In the genomic region with DNA sequence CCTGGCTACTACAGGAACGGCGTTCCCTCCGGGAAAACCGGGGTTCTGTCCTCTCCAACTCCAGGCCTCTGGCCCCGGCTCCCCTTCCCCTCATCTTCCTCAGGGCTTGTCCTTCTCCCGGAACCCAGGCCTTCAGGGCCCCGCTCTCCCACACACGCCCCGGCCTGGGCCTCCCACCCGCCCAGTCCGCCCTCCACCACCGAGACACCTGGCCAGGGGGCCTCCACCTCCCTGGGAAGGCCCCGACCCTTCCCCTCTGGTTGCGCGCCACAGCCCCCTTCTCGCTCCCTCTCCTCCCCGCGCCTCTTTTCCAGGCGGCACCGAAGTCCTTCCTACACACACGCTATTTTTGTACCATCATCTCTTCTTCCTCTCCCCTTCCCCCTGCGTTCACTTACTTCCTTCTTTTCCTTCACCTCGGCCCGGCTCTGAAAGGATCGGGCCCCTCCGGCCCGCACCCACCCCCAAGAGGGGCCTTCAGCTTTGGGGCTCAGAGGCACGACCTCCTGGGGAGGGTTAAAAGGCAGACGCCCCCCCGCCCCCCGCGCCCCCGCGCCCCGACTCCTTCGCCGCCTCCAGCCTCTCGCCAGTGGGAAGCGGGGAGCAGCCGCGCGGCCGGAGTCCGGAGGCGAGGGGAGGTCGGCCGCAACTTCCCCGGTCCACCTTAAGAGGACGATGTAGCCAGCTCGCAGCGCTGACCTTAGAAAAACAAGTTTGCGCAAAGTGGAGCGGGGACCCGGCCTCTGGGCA, we compare ENCODE assay signal across 7 cellular contexts. TPM values are rescaled to one million over a fixed set of nuclear protein-coding genes. Genes with fewer than 3 reads are reported as not detected.
A peak's percentile ranks its signal among the peaks of the same experiment; 100 is the strongest.
DNase-seq lines count a peak whose midpoint lies in the region; ATAC-seq, FAIRE-seq and TF ChIP-seq lines count a peak whose summit lies in the region.

No MANE protein-coding gene starts in this region.

- H3K27ac ChIP-seq in GM12878 (ENCODE audit: control insufficient read depth, insufficient read depth) = no peak overlapping the region
- peak overlapping the region; percentile 84 to 98 for H3K27ac ChIP-seq in left lung
- peak overlapping the region; percentile 83 for H3K27ac ChIP-seq in substantia nigra (ENCODE audit: low read depth, low read length, poor library complexity, severe bottlenecking)

- intact Hi-C loops in GM12878 (cut with micrococcal nuclease; ENCODE audit: unreplicated experiment) = no loop called here
- intact Hi-C loops in left lung (cut with DNase I) = no loop called here
- intact Hi-C loops in activated CD4-positive, alpha-beta memory T cell treated with anti-CD3 and anti-CD28 coated beads for 36 hours (cut with micrococcal nuclease) = loop anchor here (10.0 kb wide), 1 partner anchor 89 kb away; no protein-coding TSS in a partner anchor

- FAIRE-seq in GM12878 (lab: Jason Lieb, UNC) = no peak

- BruUV-seq in GM12878 (replicated peaks; lab: Mats Ljungman, UMichigan) = no TSS peak

- H3K27ac Mint-ChIP-seq in activated CD4-positive, alpha-beta memory T cell treated with anti-CD3 and anti-CD28 coated beads for 36 hours = no peak overlapping the region

- no peaks in the 10 kb centered on the region for H3K27me3 ChIP-seq in GM12878 (replicated peaks in 1 of 2; ENCODE audit: control insufficient read depth in 2 of 2, insufficient read depth in 2 of 2, low read length in 1 of 2)
- H3K27me3 ChIP-seq in left lung = peaks cover 17 to 93% of the 10 kb centered on the region in 2 donors

- H3K4me1 Mint-ChIP-seq in activated CD4-positive, alpha-beta memory T cell treated with anti-CD3 and anti-CD28 coated beads for 36 hours (ENCODE audit: low read depth) = no peaks in the 10 kb centered on the region

- in situ Hi-C loops in GM12878 (cut with MboI) = no loop called here

- DNase-seq in LNCaP clone FGC (ENCODE audit: low read depth) (no peak), GM12878 (ENCODE audit: low read depth, low spot score) (no peak), left lung (peak; percentile 74 to 95), substantia nigra (lab: John Stamatoyannopoulos, UW) (peak in 22 of 49 donors; percentile 32 to 74 (median 52)), cerebellar nuclear complex (lab: John Stamatoyannopoulos, UW) (no peak)
- DNase-seq in activated CD4-positive, alpha-beta memory T cell treated with anti-CD3 and anti-CD28 coated beads for 36 hours = no peak

- CTCF ChIA-PET in GM12878 (lab: Yijun Ruan, JAX) = no interaction called here
- CTCF ChIA-PET in activated CD4-positive, alpha-beta memory T cell treated with anti-CD3 and anti-CD28 coated beads for 36 hours (lab: Charles Lee) = no interaction called here

- SMC1A ChIA-PET in GM12878 (lab: Charles Lee; ENCODE audit: uncharacterized antibody, unreplicated experiment) = no interaction called here

- H3K4me3 ChIP-seq in LNCaP clone FGC (ENCODE audit: low read depth, low read length) = 0 out of 2 replicates have a peak overlapping the region, but pooled peaks have one; percentile 28
- H3K4me3 ChIP-seq in GM12878 = peak overlapping the region; percentile 68
- H3K4me3 ChIP-seq in left lung = peak overlapping the region; percentile 36 to 62

- RAD21 ChIA-PET in GM12878 (lab: Charles Lee; ENCODE audit: unreplicated experiment) = no interaction called here

- ATAC-seq in GM12878 = no peak
- peak; percentile 48 for ATAC-seq in left lung
- ATAC-seq in HG02973 (IDR thresholded peaks at IDR 0.05; ENCODE audit: unreplicated experiment) = no peak

- TF ChIP-seq POLR2A in GM12878 (IDR thresholded peaks at IDR 0.05; ENCODE audit: low read depth, low read length) = no peak

- peak overlapping the region; percentile 40; the same call in 1 of the 2 replicates for H3K9ac ChIP-seq in GM12878 (ENCODE audit: control insufficient read depth, insufficient read depth, low read length)

- H3K4me3 Mint-ChIP-seq in activated CD4-positive, alpha-beta memory T cell treated with anti-CD3 and anti-CD28 coated beads for 36 hours = no peak overlapping the region

- H3K9me3 ChIP-seq in GM12878 (replicated peaks; ENCODE audit: control insufficient read depth, insufficient read depth, low read length) (no peaks in the 10 kb centered on the region), left lung (no peaks in the 10 kb centered on the region)

- peak overlapping the region; percentile 66 for H2AFZ ChIP-seq in GM12878 (ENCODE audit: control insufficient read depth, low read depth, low read length)

- no peak for TF ChIP-seq CTCF in LNCaP clone FGC (IDR thresholded peaks at IDR 0.05; ENCODE audit: control insufficient read depth, extremely low read depth, insufficient read depth)
- no peak for TF ChIP-seq CTCF in GM12878 (IDR thresholded peaks at IDR 0.05 in 2 of 3, conservative IDR thresholded peaks at IDR 0.05 in 1 of 3; ENCODE audit: control insufficient read depth in 2 of 3, extremely low read depth in 1 of 3, insufficient read depth in 1 of 3, low read depth in 3 of 3, low read length in 3 of 3)
- TF ChIP-seq CTCF in left lung (IDR thresholded peaks at IDR 0.05) = peak in 1 of 2 donors; percentile 19

- 22% methylated on average over 15 of the region's 54 CpGs for WGBS in GM12878 (ENCODE audit: insufficient coverage, insufficient replicate concordance, low lambda C conversion rate, missing lambda C conversion rate)

- peaks cover 40% of the 10 kb centered on the region for H3K27me3 Mint-ChIP-seq in activated CD4-positive, alpha-beta memory T cell treated with anti-CD3 and anti-CD28 coated beads for 36 hours

- H3K36me3 ChIP-seq in GM12878 (ENCODE audit: control insufficient read depth in 2 of 2, insufficient read depth in 2 of 2, low read length in 1 of 2) = no peaks in the 10 kb centered on the region
- no peaks in the 10 kb centered on the region for H3K36me3 ChIP-seq in left lung

- TF ChIP-seq EP300 in GM12878 (IDR thresholded peaks at IDR 0.05; ENCODE audit: borderline replicate concordance in 1 of 2, control insufficient read depth in 1 of 2, low read depth in 2 of 2, low read length in 2 of 2) = no peak

- H3K79me2 ChIP-seq in GM12878 (ENCODE audit: control insufficient read depth, insufficient read depth, low read length) = peaks cover 5% of the 10 kb centered on the region

- no peaks in the 10 kb centered on the region for H4K20me1 ChIP-seq in GM12878 (ENCODE audit: control insufficient read depth, insufficient read depth)

- no peaks in the 10 kb centered on the region for H3K36me3 Mint-ChIP-seq in activated CD4-positive, alpha-beta memory T cell treated with anti-CD3 and anti-CD28 coated beads for 36 hours

- no peaks in the 10 kb centered on the region for H3K9me3 Mint-ChIP-seq in activated CD4-positive, alpha-beta memory T cell treated with anti-CD3 and anti-CD28 coated beads for 36 hours

- no peak for TF ChIP-seq RAD21 in GM12878 (IDR thresholded peaks at IDR 0.05; ENCODE audit: insufficient read depth, low read depth, low read length)

- POLR2A ChIA-PET in GM12878 (lab: Charles Lee) = no interaction called here
- POLR2A ChIA-PET in activated CD4-positive, alpha-beta memory T cell treated with anti-CD3 and anti-CD28 coated beads for 36 hours (lab: Charles Lee) = no interaction called here

- peaks cover 38% of the 10 kb centered on the region for H3K4me1 ChIP-seq in GM12878 (ENCODE audit: control insufficient read depth, insufficient read depth, low read length)
- peaks cover 3 to 57% of the 10 kb centered on the region in 2 donors for H3K4me1 ChIP-seq in left lung

- peak overlapping the region; percentile 67 for H3K4me2 ChIP-seq in GM12878 (ENCODE audit: control insufficient read depth, insufficient read depth)

TF ChIP-seq in GM12878, 131 proteins besides CTCF, POLR2A, EP300 and RAD21 (continues in another document):
- TF ChIP-seq WRNIP1 (IDR thresholded peaks at IDR 0.05; ENCODE audit: borderline replicate concordance, low read depth, low read length) (no peak), NR2C2 (IDR thresholded peaks at IDR 0.05; ENCODE audit: borderline replicate concordance, control insufficient read depth, insufficient read length, low read depth) (no peak), ZNF217 (IDR thresholded peaks at IDR 0.05) (no peak), RB1 (IDR thresholded peaks at IDR 0.05; ENCODE audit: borderline replicate concordance) (no peak), ZBTB33 (IDR thresholded peaks at IDR 0.05) (no peak), HDGF (IDR thresholded peaks at IDR 0.05) (no peak)

RNA-seq across cellular contexts. Expression of gene SIRPA, which starts 1.3 kb away (rescaled TPM):
- total RNA-seq in GM12878 (2013; cell fraction: nucleolus; rRNA removed) = 10.5 and 11.5 TPM in 2 replicates
- total RNA-seq in GM12878 (2014; rRNA removed) (5.9 and 7.2 TPM in 2 replicates), GM12878 (2014; rRNA removed; fragmentation: Illumina TruSeq; extraction: Trizol) (4.7 and 5.3 TPM in 2 replicates), GM12878 (2021) (13.1 and 13.3 TPM in 2 replicates), left lung (100 to 1,000 TPM in 1 of 2 donors, 10 to 100 TPM in 1; 43.9 to 102 TPM)
- 1.6 TPM for polyA plus RNA-seq in GM12878 (2011; ENCODE audit: low read depth)
- polyA plus RNA-seq in GM12878 (2011; rRNA removed) (2.6 and 4.6 TPM in 2 replicates), GM12878 (2014; fragmentation: Illumina TruSeq; extraction: Trizol) (7.8 and 13.2 TPM in 2 replicates), GM12878 (2014; fragmentation: Nextera tagmentation; extraction: Ambion mirVana) (1 to 10 TPM; 1.7 to 2.7 TPM), GM12878 (2014; rRNA removed) (9.3 and 10.4 TPM in 2 replicates), GM12878 (2016; fragmentation: Nextera tagmentation; extraction: Ambion mirVana) (1 to 10 TPM; 3.6 to 3.7 TPM)
- polyA plus RNA-seq in GM12878 (2011; cell fraction: cytosol; rRNA removed) = 5.6 and 6.2 TPM in 2 replicates
- polyA plus RNA-seq in GM12878 (2011; cell fraction: nucleus; rRNA removed) = 12.7 and 13.6 TPM in 2 replicates
- 3.6 and 5.1 TPM in 2 replicates for polyA plus RNA-seq in GM12878 (2012)
- 3.5 and 3.7 TPM in 2 replicates for polyA minus RNA-seq in GM12878 (2011; rRNA and poly(A)+ RNA removed)
- polyA minus RNA-seq in GM12878 (2011; cell fraction: cytosol; rRNA and poly(A)+ RNA removed) = 1.1 and 2.6 TPM in 2 replicates
- 1.7 and 2.3 TPM in 2 replicates for polyA minus RNA-seq in GM12878 (2011; cell fraction: nucleus; rRNA and poly(A)+ RNA removed)
- total RNA-seq in activated CD4-positive, alpha-beta memory T cell treated with anti-CD3 and anti-CD28 coated beads for 36 hours = not detected

Comparison
In these comparisons a context has a peak if more than half of its experiments do, and no peak if none do; other contexts are left out.
1. DNase-seq: peak in left lung (2 of 2); none in LNCaP clone FGC (single experiment), GM12878 (single experiment), cerebellar nuclear complex (0 of 2) and activated CD4-positive, alpha-beta memory T cell treated with anti-CD3 and anti-CD28 coated beads for 36 hours (single experiment).
2. RNA of gene SIRPA, which starts 1.3 kb away (total RNA-seq): 43.9 to 102 TPM in left lung and 4.7 to 13.3 TPM in GM12878; not detected in activated CD4-positive, alpha-beta memory T cell treated with anti-CD3 and anti-CD28 coated beads for 36 hours; every median in the first group is over 4 times any median in the second.
3. Peak in every context shown above with its lines, with median percentiles within 50 percentile points of each other: H3K4me3 ChIP-seq.